Comparison of ENCODE assay signal across 18 cellular contexts in the genomic region with DNA sequence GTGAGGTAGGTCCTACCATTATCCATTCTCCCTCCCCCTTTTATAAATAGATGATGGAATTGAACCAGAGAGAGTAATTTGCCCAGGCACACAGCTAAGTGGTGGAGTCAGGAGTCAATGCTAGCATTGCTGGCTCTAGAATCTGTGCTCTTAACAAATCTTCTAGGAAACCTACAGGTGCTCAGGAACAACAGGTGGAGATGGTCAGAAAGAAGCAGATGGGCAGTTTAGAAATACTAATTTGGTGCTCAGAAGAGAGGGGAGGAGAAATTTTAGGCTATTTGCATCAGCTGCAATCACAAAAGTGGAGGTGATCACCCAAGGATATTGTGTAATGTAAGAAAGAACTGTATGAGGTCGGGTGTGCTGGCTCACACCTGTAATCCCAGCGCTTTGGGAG.
A peak's percentile ranks its signal among the peaks of the same experiment; 100 is the strongest.
DNase-seq lines count a peak whose midpoint lies in the region; ATAC-seq, FAIRE-seq and TF ChIP-seq lines count a peak whose summit lies in the region.
"Had no signal": no experiment of that assay in that cellular context is flagged by ENCODE, and none has a peak within 500 bp of the region (broad histone marks: within the 10 kb centered on the region; RNA-seq: fewer than 3 reads in every experiment).

No MANE protein-coding gene starts in this region.

- no peak overlapping the region for H3K4me3 ChIP-seq in OCI-LY7 (ENCODE audit: low read depth, low read length, poor library complexity, severe bottlenecking)

- H3K27me3 Mint-ChIP-seq in activated CD8-positive, alpha-beta T cell treated with anti-CD3 and anti-CD28 coated beads for 36 hours: no peaks in the 10 kb centered on the region
- H3K27me3 Mint-ChIP-seq: CD8-positive, alpha-beta memory T cell had no signal

- in situ Hi-C loops in G401 (cut with HindIII; ENCODE audit: low sequenced_read_pairs): no loop called here

- BruUV-seq in OCI-LY7 (replicated peaks; lab: Mats Ljungman, UMichigan): no TSS peak

- peak overlapping the region; percentile 73; the same call in 1 of the 2 replicates for H3K4me2 ChIP-seq in OCI-LY7 (ENCODE audit: low read length)

- no peaks in the 10 kb centered on the region for H4K20me1 ChIP-seq in OCI-LY7 (ENCODE audit: insufficient read depth, low read length)

- POLR2A ChIA-PET in OCI-LY7 (lab: Charles Lee): no interaction called here
- POLR2A ChIA-PET in activated CD8-positive, alpha-beta T cell treated with anti-CD3 and anti-CD28 coated beads for 36 hours (lab: Charles Lee): interaction anchor here (0.7 kb wide), 1 partner anchor 423 kb away, joined by 3 read pairs; no protein-coding TSS in a partner anchor

- peak; percentile 9 for FAIRE-seq in GM18507 (lab: Jason Lieb, UNC)
- FAIRE-seq: A204.1, H1 had no signal

- H2AFZ ChIP-seq in OCI-LY7 (ENCODE audit: low read length): no peak overlapping the region

- no peaks in the 10 kb centered on the region for H3K79me2 ChIP-seq in OCI-LY7 (ENCODE audit: insufficient read depth, low read depth, low read length)

- peaks cover 9% of the 10 kb centered on the region for H3K36me3 Mint-ChIP-seq in activated CD8-positive, alpha-beta T cell treated with anti-CD3 and anti-CD28 coated beads for 36 hours (ENCODE audit: low read depth)

- CTCF ChIA-PET in OCI-LY7 (lab: Charles Lee; ENCODE audit: unreplicated experiment): no interaction called here
- CTCF ChIA-PET in activated CD8-positive, alpha-beta T cell treated with anti-CD3 and anti-CD28 coated beads for 36 hours (lab: Charles Lee): no interaction called here

- peaks cover 58% of the 10 kb centered on the region for H3K4me1 ChIP-seq in OCI-LY7 (ENCODE audit: insufficient read depth, low read length, poor library complexity, severe bottlenecking)
- H3K4me1 ChIP-seq: BE2C had no signal

- H3K27ac ChIP-seq in OCI-LY7 (ENCODE audit: low read depth, low read length, poor library complexity, severe bottlenecking): peak overlapping the region; percentile 15
- H3K27ac ChIP-seq: HL-60 had no signal

- no peaks in the 10 kb centered on the region for H3K9me2 ChIP-seq in OCI-LY7 (ENCODE audit: insufficient read depth, low read length)

- no peak for TF ChIP-seq CTCF in OCI-LY7 (conservative IDR thresholded peaks at IDR 0.05; ENCODE audit: low read length)
- no peak for TF ChIP-seq CTCF in activated CD8-positive, alpha-beta T cell treated with anti-CD3 and anti-CD28 coated beads for 36 hours (IDR thresholded peaks at IDR 0.05)

- no peak overlapping the region for H3K27ac Mint-ChIP-seq in activated CD8-positive, alpha-beta T cell treated with anti-CD3 and anti-CD28 coated beads for 36 hours
- H3K27ac Mint-ChIP-seq: H9 had no signal

- H3K4me1 Mint-ChIP-seq in activated CD8-positive, alpha-beta T cell treated with anti-CD3 and anti-CD28 coated beads for 36 hours (ENCODE audit: low read depth): peaks cover 36% of the 10 kb centered on the region

- H3K4me3 Mint-ChIP-seq in activated CD8-positive, alpha-beta T cell treated with anti-CD3 and anti-CD28 coated beads for 36 hours: no peak overlapping the region
- H3K4me3 Mint-ChIP-seq: H9 had no signal

- H3K9me3 ChIP-seq in OCI-LY7 (ENCODE audit: low read length): no peaks in the 10 kb centered on the region
- H3K9me3 ChIP-seq: BE2C had no signal

- DNase-seq in G401 (ENCODE audit: low spot score) (peak; percentile 56), GM18507 (ENCODE audit: extremely low spot score, insufficient read length, low read depth) (no peak), OCI-LY7 (ENCODE audit: low spot score) (peak; percentile 9), cerebellar cortex (ENCODE audit: low spot score) (peak; percentile 42), DMS114 treated with DMSO at 0.1 percent for 48 hours (lab: John Stamatoyannopoulos, UW; ENCODE audit: unreplicated experiment) (no peak), globus pallidus (ENCODE audit: low spot score) (no peak)
- DNase-seq in activated CD8-positive, alpha-beta T cell treated with anti-CD3 and anti-CD28 coated beads for 36 hours: no peak
- DNase-seq: ACHN; BE2C; CD4-positive, CD25-positive, alpha-beta regulatory T cell; CD8-positive, alpha-beta memory T cell; COR-L47; DMS 273 treated with DMSO at 0.1 percent for 48 hours; GDM1; H9 had no signal

- ATAC-seq in activated CD8-positive, alpha-beta T cell treated with anti-CD3 and anti-CD28 coated beads for 36 hours: no peak

- intact Hi-C loops in OCI-LY7 (cut with micrococcal nuclease; ENCODE audit: unreplicated experiment): loop anchor here (10.0 kb wide), 1 partner anchor 115 kb away; no protein-coding TSS in a partner anchor
- intact Hi-C loops in activated CD8-positive, alpha-beta T cell treated with anti-CD3 and anti-CD28 coated beads for 36 hours (cut with micrococcal nuclease): loop anchor here (10.0 kb wide), 2 partner anchors 145 to 225 kb away; no protein-coding TSS in a partner anchor

- H3K9me3 Mint-ChIP-seq in activated CD8-positive, alpha-beta T cell treated with anti-CD3 and anti-CD28 coated beads for 36 hours: peaks cover 5% of the 10 kb centered on the region
- H3K9me3 Mint-ChIP-seq: H9 had no signal

- peaks cover 7% of the 10 kb centered on the region; the same call in 1 of the 2 replicates for H3K36me3 ChIP-seq in OCI-LY7 (ENCODE audit: insufficient read depth, low read length)
- H3K36me3 ChIP-seq: BE2C had no signal

Comparison
In these comparisons a context has a peak if more than half of its experiments do, and no peak if none do; other contexts are left out.
1. DNase-seq: peak in G401 (single experiment), OCI-LY7 (single experiment) and cerebellar cortex (single experiment); none in GM18507 (single experiment), DMS114 treated with DMSO at 0.1 percent for 48 hours (single experiment), globus pallidus (single experiment) and activated CD8-positive, alpha-beta T cell treated with anti-CD3 and anti-CD28 coated beads for 36 hours (single experiment).